11 cellular contexts compared by ENCODE assay signal in genomic region chr1:233465745-233466343, GRCh38.
"Had no signal": no experiment of that assay in that cellular context is flagged by ENCODE, and none has a peak within 500 bp of the region (broad histone marks: within the 10 kb centered on the region; RNA-seq: fewer than 3 reads in every experiment).

No MANE protein-coding gene starts in this region.

- H3K36me3 ChIP-seq: HAP-1 had no signal

- H3K4me1 ChIP-seq: HAP-1 had no signal

- H3K9ac ChIP-seq: GM23248 had no signal

- FAIRE-seq: H1, H54 had no signal

- ATAC-seq: GM23338, HCT116 had no signal

- H3K9me3 Mint-ChIP-seq: GM23338 had no signal

- DNase-seq: GM23248, GOT3, H7, H9, HCEC 1CT, HFFc6 had no signal

- H3K4me3 ChIP-seq: GM23248, GM23338, HAP-1 had no signal

- H3K27ac Mint-ChIP-seq: GM23338, H9, HFFc6 had no signal

- H3K4me3 Mint-ChIP-seq: GM23338, H9, HFFc6 had no signal

- H3K27ac ChIP-seq: GM23248 had no signal
